ENCODE assay signal across 16 cellular contexts in the genomic region with DNA sequence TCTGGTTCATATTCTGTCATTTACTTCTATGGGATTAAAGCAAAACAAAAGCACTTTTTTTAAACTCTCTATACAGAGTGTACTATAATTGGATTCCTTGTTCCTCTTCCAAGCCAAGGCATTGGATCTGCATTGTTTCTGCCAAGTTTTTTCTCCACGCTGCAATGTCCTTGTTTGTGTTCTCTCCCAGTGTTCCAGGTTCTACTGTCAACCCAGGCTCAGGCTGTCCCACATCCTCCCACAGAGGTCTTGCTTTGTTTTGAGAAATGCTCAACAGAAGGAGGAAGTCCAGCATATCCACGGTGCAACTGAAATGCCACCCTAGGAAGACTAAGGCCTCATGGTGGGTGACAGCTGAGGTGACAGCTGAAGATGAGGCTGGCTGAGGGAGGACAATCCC.
A peak's percentile ranks its signal among the peaks of the same experiment; 100 is the strongest.
DNase-seq lines count a peak whose midpoint lies in the region; ATAC-seq and TF ChIP-seq lines count a peak whose summit lies in the region.
"Had no signal": no experiment of that assay in that cellular context is flagged by ENCODE, and none has a peak within 500 bp of the region (broad histone marks: within the 10 kb centered on the region; RNA-seq: fewer than 3 reads in every experiment).

No MANE protein-coding gene starts in this region.

- H3K27me3 ChIP-seq in breast epithelium = no peaks in the 10 kb centered on the region
- no peaks in the 10 kb centered on the region for H3K27me3 ChIP-seq in mammary epithelial cell (ENCODE audit: insufficient read depth, low read length)
- H3K27me3 ChIP-seq in esophagus (ENCODE audit: control insufficient read depth in 1 of 2, insufficient read depth in 2 of 2, low read length in 2 of 2) = no peaks in the 10 kb centered on the region
- no peaks in the 10 kb centered on the region for H3K27me3 ChIP-seq in aorta (ENCODE audit: control insufficient read depth in 1 of 2, insufficient read depth in 2 of 2, low read length in 1 of 2)
- H3K27me3 ChIP-seq: body of pancreas had no signal

- dilution Hi-C loops in mammary epithelial cell (cut with HindIII; ENCODE audit: low sequenced_read_pairs) = no loop called here

- no peaks in the 10 kb centered on the region for H4K20me1 ChIP-seq in mammary epithelial cell (ENCODE audit: insufficient read depth, low read length)

- no peaks in the 10 kb centered on the region for H3K9me3 ChIP-seq in breast epithelium
- no peaks in the 10 kb centered on the region for H3K9me3 ChIP-seq in mammary epithelial cell (replicated peaks; ENCODE audit: insufficient read depth, low read length)
- H3K9me3 ChIP-seq in esophagus (ENCODE audit: control insufficient read depth in 2 of 2, insufficient read depth in 1 of 2, low read depth in 1 of 2, low read length in 1 of 2) = no peaks in the 10 kb centered on the region
- peaks cover 1% of the 10 kb centered on the region for H3K9me3 ChIP-seq in aorta (ENCODE audit: control insufficient read depth, low read length)
- H3K9me3 ChIP-seq: body of pancreas, HAP-1, mucosa of descending colon had no signal

- intact Hi-C loops in breast epithelium (cut with DNase I; ENCODE audit: low total_unique reads) = no loop called here
- intact Hi-C loops in mammary epithelial cell (cut with micrococcal nuclease) = no loop called here
- intact Hi-C loops in aorta (cut with DNase I) = no loop called here

- in situ Hi-C loops in mammary epithelial cell (cut with MboI; ENCODE audit: low sequenced_read_pairs in 2 of 2) = no loop called here

- no peak for TF ChIP-seq POLR2A in breast epithelium (IDR thresholded peaks at IDR 0.05)

- H3K9ac ChIP-seq in mammary epithelial cell (ENCODE audit: insufficient read depth, low read length) = no peak overlapping the region

- WGBS in mammary epithelial cell (ENCODE audit: low coverage, missing lambda C conversion rate) = 37% methylated on average over 2 of the region's 2 CpGs
- WGBS in esophagus, 2 donors = 38 to 55% methylated on average over 2 of the region's 2 CpGs
- 18 to 21% methylated on average over 2 of the region's 2 CpGs for WGBS in aorta, 2 donors

- H3K4me3 ChIP-seq in breast epithelium = no peak overlapping the region
- H3K4me3 ChIP-seq in mammary epithelial cell (replicated peaks in 1 of 3; ENCODE audit: insufficient read depth in 1 of 3, low read depth in 2 of 3, low read length in 3 of 3) = no peak overlapping the region
- no peak overlapping the region for H3K4me3 ChIP-seq in esophagus (ENCODE audit: low read depth in 1 of 2, low read length in 2 of 2)
- no peak overlapping the region for H3K4me3 ChIP-seq in aorta (ENCODE audit: low read length in 2 of 2)
- H3K4me3 ChIP-seq: body of pancreas, HAP-1, mucosa of descending colon had no signal

- no TSS peak for BruUV-seq in mammary epithelial cell (replicated peaks; lab: Mats Ljungman, UMichigan)

- TF ChIP-seq CTCF in breast epithelium (IDR thresholded peaks at IDR 0.05) (no peak), mammary epithelial cell (conservative IDR thresholded peaks at IDR 0.05 in 1 of 2, IDR thresholded peaks at IDR 0.05 in 1 of 2; ENCODE audit: extremely low read depth in 1 of 2, insufficient read depth in 1 of 2, low read depth in 1 of 2, low read length in 2 of 2) (no peak)

- H3K4me1 ChIP-seq in breast epithelium = peaks cover 0 to 5% of the 10 kb centered on the region in 2 donors
- H3K4me1 ChIP-seq in mammary epithelial cell (ENCODE audit: insufficient read depth, low read length) = peaks cover 12% of the 10 kb centered on the region
- H3K4me1 ChIP-seq in esophagus (ENCODE audit: control insufficient read depth in 2 of 2, insufficient read depth in 2 of 2, low read length in 1 of 2) = peaks cover 0 to 9% of the 10 kb centered on the region in 2 donors
- H3K4me1 ChIP-seq in aorta (ENCODE audit: control insufficient read depth in 1 of 2, insufficient read depth in 2 of 2, low read length in 2 of 2) = peaks cover 0 to 4% of the 10 kb centered on the region in 2 donors
- H3K4me1 ChIP-seq: HAP-1 had no signal

- DNase-seq in breast epithelium (ENCODE audit: low spot score in 2 of 2) (no peak), mammary epithelial cell (no peak), occipital lobe (lab: John Stamatoyannopoulos, UW) (peak; percentile 36), aorta (no peak), globus pallidus (ENCODE audit: low spot score) (no peak)
- DNase-seq in activated naive CD4-positive, alpha-beta T cell treated with anti-CD3 and anti-CD28 coated beads, Interleukin-2, amount 10 ng/mL, durations not matched to agents 7 days and 5 days = no peak
- DNase-seq: activated CD4-positive, alpha-beta T cell treated with anti-CD3 and anti-CD28 coated beads for 48 hours; DMS79; mucosa of descending colon; NCI-H2081 treated with DMSO at 0.1 percent for 48 hours; retina; SW 1271 had no signal

- no peaks in the 10 kb centered on the region for H3K36me3 Mint-ChIP-seq in activated naive CD4-positive, alpha-beta T cell treated with anti-CD3 and anti-CD28 coated beads, Interleukin-2, amount 10 ng/mL, durations not matched to agents 7 days and 5 days

- no peak overlapping the region for H3K4me3 Mint-ChIP-seq in activated naive CD4-positive, alpha-beta T cell treated with anti-CD3 and anti-CD28 coated beads, Interleukin-2, amount 10 ng/mL, durations not matched to agents 7 days and 5 days

- H2AFZ ChIP-seq in mammary epithelial cell (ENCODE audit: low read depth, low read length) = no peak overlapping the region

- no peaks in the 10 kb centered on the region for H3K79me2 ChIP-seq in mammary epithelial cell (ENCODE audit: insufficient read depth, low read length)

- H3K27ac ChIP-seq in breast epithelium (peak overlapping the region; percentile 53 to 60), mammary epithelial cell (ENCODE audit: insufficient read depth, low read depth, low read length) (no peak overlapping the region), esophagus (ENCODE audit: low read depth in 2 of 2, low read length in 1 of 2) (peak overlapping the region; percentile 40 to 67), aorta (ENCODE audit: low read depth in 1 of 2, low read length in 2 of 2) (no peak overlapping the region)
- H3K27ac ChIP-seq: body of pancreas had no signal

- peaks cover 17% of the 10 kb centered on the region for H3K27me3 Mint-ChIP-seq in activated naive CD4-positive, alpha-beta T cell treated with anti-CD3 and anti-CD28 coated beads, Interleukin-2, amount 10 ng/mL, durations not matched to agents 7 days and 5 days

- peaks cover 15% of the 10 kb centered on the region for H3K4me1 Mint-ChIP-seq in activated naive CD4-positive, alpha-beta T cell treated with anti-CD3 and anti-CD28 coated beads, Interleukin-2, amount 10 ng/mL, durations not matched to agents 7 days and 5 days

- CTCF ChIA-PET in mammary epithelial cell (lab: Charles Lee; ENCODE audit: low non-redundant PET) = no interaction called here
- CTCF ChIA-PET in activated naive CD4-positive, alpha-beta T cell treated with anti-CD3 and anti-CD28 coated beads, Interleukin-2, amount 10 ng/mL, durations not matched to agents 7 days and 5 days (lab: Charles Lee) = no interaction called here

- H3K9me3 Mint-ChIP-seq in activated naive CD4-positive, alpha-beta T cell treated with anti-CD3 and anti-CD28 coated beads, Interleukin-2, amount 10 ng/mL, durations not matched to agents 7 days and 5 days = no peaks in the 10 kb centered on the region

- H3K36me3 ChIP-seq in breast epithelium (no peaks in the 10 kb centered on the region), mammary epithelial cell (ENCODE audit: insufficient read depth, low read length) (no peaks in the 10 kb centered on the region), esophagus (ENCODE audit: control insufficient read depth in 2 of 2, insufficient read depth in 2 of 2, low read length in 1 of 2) (no peaks in the 10 kb centered on the region), aorta (ENCODE audit: control insufficient read depth in 1 of 2, insufficient read depth in 2 of 2, low read length in 1 of 2) (no peaks in the 10 kb centered on the region)
- H3K36me3 ChIP-seq: HAP-1 had no signal

- no peak overlapping the region for H3K27ac Mint-ChIP-seq in activated naive CD4-positive, alpha-beta T cell treated with anti-CD3 and anti-CD28 coated beads, Interleukin-2, amount 10 ng/mL, durations not matched to agents 7 days and 5 days

- ATAC-seq in aorta (ENCODE audit: low FRiP score) (peak; percentile 64), HG03039 (IDR thresholded peaks at IDR 0.05; ENCODE audit: unreplicated experiment) (no peak)
- ATAC-seq: body of pancreas, mucosa of descending colon had no signal

- no peak overlapping the region for H3K4me2 ChIP-seq in mammary epithelial cell (ENCODE audit: insufficient read depth, low read depth, low read length)

Comparison
In these comparisons a context has a peak if more than half of its experiments do, and no peak if none do; other contexts are left out.
1. H3K27ac ChIP-seq: peak in breast epithelium (2 of 2) and esophagus (2 of 2); none in mammary epithelial cell (single experiment) and aorta (0 of 2).